In the genomic region with DNA sequence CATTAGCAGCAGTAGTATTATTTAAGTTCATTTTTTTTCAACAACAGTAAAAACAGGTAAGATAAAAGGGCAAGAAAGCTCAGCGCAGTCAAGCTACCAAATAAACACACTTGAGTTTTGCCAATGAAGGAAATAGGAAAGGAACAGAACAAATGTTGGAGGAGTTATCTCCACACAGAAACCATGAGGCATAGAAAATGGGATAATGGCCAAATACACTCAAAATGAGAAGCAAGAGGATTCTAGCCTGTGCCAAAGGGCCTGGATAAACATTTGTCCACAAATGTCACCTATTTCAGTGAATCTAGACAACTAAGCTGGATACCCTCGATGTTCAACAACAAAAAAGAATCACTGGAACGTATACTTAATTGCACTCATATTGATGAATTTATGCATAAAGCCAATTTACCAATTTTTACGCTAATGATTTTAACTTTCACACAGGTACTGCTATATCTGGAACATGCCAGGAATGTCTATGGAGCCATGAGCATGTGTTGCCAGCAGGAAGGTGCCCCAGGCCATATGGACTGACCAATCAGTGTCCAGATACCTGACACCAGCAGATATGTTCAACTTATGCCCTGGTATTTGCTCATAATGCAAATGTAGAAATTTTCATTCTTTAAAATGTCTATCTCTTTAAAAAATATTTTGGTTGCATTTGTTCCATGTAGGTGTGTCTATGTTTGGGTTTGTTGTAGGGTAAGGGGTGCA, we compare ENCODE assay signal across 16 cellular contexts. TPM values are rescaled to one million over a fixed set of nuclear protein-coding genes. Genes with fewer than 3 reads are reported as not detected.
"Had no signal": no experiment of that assay in that cellular context is flagged by ENCODE, and none has a peak within 500 bp of the region (broad histone marks: within the 10 kb centered on the region; RNA-seq: fewer than 3 reads in every experiment).

No MANE protein-coding gene starts in this region.

- H3K36me3 Mint-ChIP-seq: immature natural killer cell, mesothelial cell of epicardium had no signal

- H3K9me3 Mint-ChIP-seq: activated B cell treated with CpG ODN at 0.5 μM for 24 hours, immature natural killer cell had no signal

- H3K4me1 ChIP-seq: lower lobe of right lung, prostate gland, upper lobe of left lung had no signal

- H3K27ac ChIP-seq: esophagus muscularis mucosa, lower lobe of right lung, prostate gland had no signal

- H3K4me3 ChIP-seq: esophagus muscularis mucosa, lower lobe of right lung, prostate gland, upper lobe of left lung had no signal

- DNase-seq: activated B cell treated with CpG ODN at 0.5 μM for 24 hours; activated CD4-positive, alpha-beta T cell treated with anti-CD3 and anti-CD28 coated beads for 48 hours; activated CD8-positive, alpha-beta memory T cell treated with anti-CD3 and anti-CD28 coated beads, Interleukin-2, amount 50 U/mL, for 48 hours; activated gamma-delta T cell treated with Interleukin-2 at 50 U/mL for 16 hours; aorta; foreskin fibroblast; glutamatergic neuron; immature natural killer cell; lower lobe of right lung; nephron progenitor cell; stimulated activated naive CD8-positive, alpha-beta T cell treated with anti-CD3 and anti-CD28 coated beads, Interleukin-15, Interleukin-2, amounts not matched to agents 100 U/mL and 50 U/mL, for 24 hours; upper lobe of left lung had no signal

- H3K27ac Mint-ChIP-seq: activated B cell treated with CpG ODN at 0.5 μM for 24 hours, immature natural killer cell, mesothelial cell of epicardium, nephron progenitor cell had no signal

- H3K36me3 ChIP-seq: lower lobe of right lung, prostate gland, upper lobe of left lung had no signal

- H3K4me1 Mint-ChIP-seq: activated B cell treated with CpG ODN at 0.5 μM for 24 hours, immature natural killer cell, nephron progenitor cell had no signal

- H3K9me3 ChIP-seq: esophagus muscularis mucosa, lower lobe of right lung, prostate gland, upper lobe of left lung had no signal

- H3K4me3 Mint-ChIP-seq: activated B cell treated with CpG ODN at 0.5 μM for 24 hours, immature natural killer cell, mesothelial cell of epicardium, nephron progenitor cell had no signal

- H3K27me3 ChIP-seq: esophagus muscularis mucosa, upper lobe of left lung had no signal

- ATAC-seq: lower lobe of right lung; sciatic nerve; stimulated activated naive CD8-positive, alpha-beta T cell treated with anti-CD3 and anti-CD28 coated beads, Interleukin-15, Interleukin-2, amounts not matched to agents 100 U/mL and 50 U/mL, for 24 hours had no signal

RNA-seq across cellular contexts. Expression of a gene that starts 21.1 kb away (rescaled TPM):
- polyA plus RNA-seq: immature natural killer cell had no signal
